Comparison of ENCODE assay signal across 8 cellular contexts in genomic region chr15:94546838-94547237, GRCh38.
"Had no signal": no experiment of that assay in that cellular context is flagged by ENCODE, and none has a peak within 500 bp of the region (broad histone marks: within the 10 kb centered on the region; RNA-seq: fewer than 3 reads in every experiment).

No MANE protein-coding gene starts in this region.

- H3K9me3 ChIP-seq: HAP-1 had no signal

- H2AFZ ChIP-seq: GM23248, GM23338 had no signal

- H3K9ac ChIP-seq: GM23248 had no signal

- H3K36me3 ChIP-seq: HAP-1 had no signal

- H3K4me1 ChIP-seq: HAP-1 had no signal

- H3K4me2 ChIP-seq: GM23338 had no signal

- H3K27ac ChIP-seq: GM23248 had no signal

- H3K4me3 ChIP-seq: GM23248, GM23338, HAP-1 had no signal

- DNase-seq: GM23248, GOT3, H7, H9, HFFc6 had no signal

- ATAC-seq: GM23338, HCT116 had no signal
